3 cellular contexts compared by ENCODE assay signal in the genomic region with DNA sequence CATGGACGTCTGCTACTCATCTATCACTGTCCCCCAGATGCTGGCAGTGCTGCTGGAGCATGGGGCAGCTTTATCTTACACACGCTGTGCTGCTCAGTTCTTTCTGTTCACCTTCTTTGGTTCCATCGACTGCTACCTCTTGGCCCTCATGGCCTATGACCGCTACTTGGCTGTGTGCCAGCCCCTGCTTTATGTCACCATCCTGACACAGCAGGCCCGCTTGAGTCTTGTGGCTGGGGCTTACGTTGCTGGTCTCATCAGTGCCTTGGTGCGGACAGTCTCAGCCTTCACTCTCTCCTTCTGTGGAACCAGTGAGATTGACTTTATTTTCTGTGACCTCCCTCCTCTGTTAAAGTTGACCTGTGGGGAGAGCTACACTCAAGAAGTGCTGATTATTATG.
TF ChIP-seq lines count a peak whose summit lies in the region.

No MANE protein-coding gene starts in this region.

TF ChIP-seq in SK-N-SH, 30 proteins besides CTCF, POLR2A, EP300 and RAD21:
- TF ChIP-seq ELF1 (IDR thresholded peaks at IDR 0.05) (no peak), RXRA (IDR thresholded peaks at IDR 0.05; ENCODE audit: borderline replicate concordance, low read depth) (no peak), POLR2AphosphoS5 (IDR thresholded peaks at IDR 0.05; ENCODE audit: low read depth, low read length) (no peak), SIN3A (IDR thresholded peaks at IDR 0.05; ENCODE audit: borderline replicate concordance, low read depth, low read length) (no peak), FOXM1 (IDR thresholded peaks at IDR 0.05; ENCODE audit: low read depth) (no peak), SMC3 (IDR thresholded peaks at IDR 0.05; ENCODE audit: low read depth, low read length) (no peak), NRF1 (IDR thresholded peaks at IDR 0.05; ENCODE audit: low read depth, low read length) (no peak)
- TF ChIP-seq, protein P1, sequence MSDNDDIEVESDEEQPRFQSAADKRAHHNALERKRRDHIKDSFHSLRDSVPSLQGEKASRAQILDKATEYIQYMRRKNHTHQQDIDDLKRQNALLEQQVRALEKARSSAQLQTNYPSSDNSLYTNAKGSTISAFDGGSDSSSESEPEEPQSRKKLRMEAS (IDR thresholded peaks at IDR 0.05; ENCODE audit: low read depth), result no peak
- TF ChIP-seq, protein P2, sequence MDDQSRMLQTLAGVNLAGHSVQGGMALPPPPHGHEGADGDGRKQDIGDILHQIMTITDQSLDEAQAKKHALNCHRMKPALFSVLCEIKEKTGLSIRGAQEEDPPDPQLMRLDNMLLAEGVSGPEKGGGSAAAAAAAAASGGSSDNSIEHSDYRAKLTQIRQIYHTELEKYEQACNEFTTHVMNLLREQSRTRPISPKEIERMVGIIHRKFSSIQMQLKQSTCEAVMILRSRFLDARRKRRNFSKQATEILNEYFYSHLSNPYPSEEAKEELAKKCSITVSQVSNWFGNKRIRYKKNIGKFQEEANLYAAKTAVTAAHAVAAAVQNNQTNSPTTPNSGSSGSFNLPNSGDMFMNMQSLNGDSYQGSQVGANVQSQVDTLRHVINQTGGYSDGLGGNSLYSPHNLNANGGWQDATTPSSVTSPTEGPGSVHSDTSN (IDR thresholded peaks at IDR 0.05), result no peak

TF ChIP-seq in SK-N-SH treated with all-trans-retinoic acid at 6 μM for 48 hours, 23 proteins besides CTCF, POLR2A, EP300 and RAD21:
- TF ChIP-seq ZFP3 (CRISPR knock-in tag; IDR thresholded peaks at IDR 0.05), result no peak
- TF ChIP-seq TCF4 (CRISPR knock-in tag; IDR thresholded peaks at IDR 0.05; ENCODE audit: borderline replicate concordance), result no peak
- TF ChIP-seq OSR1 (CRISPR knock-in tag; IDR thresholded peaks at IDR 0.05), result no peak
- TF ChIP-seq, protein P3, sequence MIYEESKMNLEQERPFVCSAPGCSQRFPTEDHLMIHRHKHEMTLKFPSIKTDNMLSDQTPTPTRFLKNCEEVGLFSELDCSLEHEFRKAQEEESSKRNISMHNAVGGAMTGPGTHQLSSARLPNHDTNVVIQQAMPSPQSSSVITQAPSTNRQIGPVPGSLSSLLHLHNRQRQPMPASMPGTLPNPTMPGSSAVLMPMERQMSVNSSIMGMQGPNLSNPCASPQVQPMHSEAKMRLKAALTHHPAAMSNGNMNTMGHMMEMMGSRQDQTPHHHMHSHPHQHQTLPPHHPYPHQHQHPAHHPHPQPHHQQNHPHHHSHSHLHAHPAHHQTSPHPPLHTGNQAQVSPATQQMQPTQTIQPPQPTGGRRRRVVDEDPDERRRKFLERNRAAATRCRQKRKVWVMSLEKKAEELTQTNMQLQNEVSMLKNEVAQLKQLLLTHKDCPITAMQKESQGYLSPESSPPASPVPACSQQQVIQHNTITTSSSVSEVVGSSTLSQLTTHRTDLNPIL (CRISPR knock-in tag; IDR thresholded peaks at IDR 0.05; ENCODE audit: low read depth), result no peak
- TF ChIP-seq, protein P4, sequence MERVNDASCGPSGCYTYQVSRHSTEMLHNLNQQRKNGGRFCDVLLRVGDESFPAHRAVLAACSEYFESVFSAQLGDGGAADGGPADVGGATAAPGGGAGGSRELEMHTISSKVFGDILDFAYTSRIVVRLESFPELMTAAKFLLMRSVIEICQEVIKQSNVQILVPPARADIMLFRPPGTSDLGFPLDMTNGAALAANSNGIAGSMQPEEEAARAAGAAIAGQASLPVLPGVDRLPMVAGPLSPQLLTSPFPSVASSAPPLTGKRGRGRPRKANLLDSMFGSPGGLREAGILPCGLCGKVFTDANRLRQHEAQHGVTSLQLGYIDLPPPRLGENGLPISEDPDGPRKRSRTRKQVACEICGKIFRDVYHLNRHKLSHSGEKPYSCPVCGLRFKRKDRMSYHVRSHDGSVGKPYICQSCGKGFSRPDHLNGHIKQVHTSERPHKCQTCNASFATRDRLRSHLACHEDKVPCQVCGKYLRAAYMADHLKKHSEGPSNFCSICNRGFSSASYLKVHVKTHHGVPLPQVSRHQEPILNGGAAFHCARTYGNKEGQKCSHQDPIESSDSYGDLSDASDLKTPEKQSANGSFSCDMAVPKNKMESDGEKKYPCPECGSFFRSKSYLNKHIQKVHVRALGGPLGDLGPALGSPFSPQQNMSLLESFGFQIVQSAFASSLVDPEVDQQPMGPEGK (CRISPR knock-in tag; IDR thresholded peaks at IDR 0.05; ENCODE audit: borderline replicate concordance), result no peak
- TF ChIP-seq ZNF70 (CRISPR knock-in tag; IDR thresholded peaks at IDR 0.05), result no peak

TF ChIP-seq in K562, 482 proteins besides CTCF, POLR2A, EP300 and RAD21 (continues in another document):
- TF ChIP-seq FUS (optimal IDR thresholded peaks at IDR 0.05; ENCODE audit: low read depth, low read length) (no peak), NEUROD1 (IDR thresholded peaks at IDR 0.05; ENCODE audit: borderline replicate concordance, low read depth, low read length, partially characterized antibody) (no peak), ZNF436 (CRISPR knock-in tag; IDR thresholded peaks at IDR 0.05) (no peak), HDAC3 (IDR thresholded peaks at IDR 0.05; ENCODE audit: borderline replicate concordance, partially characterized antibody) (no peak), MEIS2 (IDR thresholded peaks at IDR 0.05; ENCODE audit: partially characterized antibody) (peak; percentile 14), KAT2B (IDR thresholded peaks at IDR 0.05; ENCODE audit: low read depth, low read length) (no peak), STAG1 (CRISPR knock-in tag; IDR thresholded peaks at IDR 0.05; ENCODE audit: borderline replicate concordance) (no peak), CCNT2 (IDR thresholded peaks at IDR 0.05; ENCODE audit: borderline replicate concordance, extremely low read depth, insufficient read length, low read depth, low read length) (no peak), NFE2 (IDR thresholded peaks at IDR 0.05; ENCODE audit: low read depth) (no peak), TSC22D4 (tag; IDR thresholded peaks at IDR 0.05) (no peak), NCOA6 (IDR thresholded peaks at IDR 0.05) (no peak), HEY1 (CRISPR knock-in tag; IDR thresholded peaks at IDR 0.05; ENCODE audit: borderline replicate concordance) (no peak), RBM25 (IDR thresholded peaks at IDR 0.05; ENCODE audit: low read depth, low read length, severe bottlenecking) (no peak), CBFA2T3 (IDR thresholded peaks at IDR 0.05) (no peak), ZFP30 (CRISPR knock-in tag; IDR thresholded peaks at IDR 0.05; ENCODE audit: borderline replicate concordance) (no peak), ZNF75A (CRISPR knock-in tag; IDR thresholded peaks at IDR 0.05) (no peak), SP2 (IDR thresholded peaks at IDR 0.05; ENCODE audit: extremely low read depth, low read depth, low read length, poor library complexity, severe bottlenecking) (no peak), ZNF146 (CRISPR knock-in tag; IDR thresholded peaks at IDR 0.05; ENCODE audit: unreplicated experiment) (no peak), SMAD2 (IDR thresholded peaks at IDR 0.05; ENCODE audit: low read depth, low read length) (no peak), SRSF3 (IDR thresholded peaks at IDR 0.05; ENCODE audit: insufficient read depth, low read length) (no peak)
- TF ChIP-seq, protein P5, sequence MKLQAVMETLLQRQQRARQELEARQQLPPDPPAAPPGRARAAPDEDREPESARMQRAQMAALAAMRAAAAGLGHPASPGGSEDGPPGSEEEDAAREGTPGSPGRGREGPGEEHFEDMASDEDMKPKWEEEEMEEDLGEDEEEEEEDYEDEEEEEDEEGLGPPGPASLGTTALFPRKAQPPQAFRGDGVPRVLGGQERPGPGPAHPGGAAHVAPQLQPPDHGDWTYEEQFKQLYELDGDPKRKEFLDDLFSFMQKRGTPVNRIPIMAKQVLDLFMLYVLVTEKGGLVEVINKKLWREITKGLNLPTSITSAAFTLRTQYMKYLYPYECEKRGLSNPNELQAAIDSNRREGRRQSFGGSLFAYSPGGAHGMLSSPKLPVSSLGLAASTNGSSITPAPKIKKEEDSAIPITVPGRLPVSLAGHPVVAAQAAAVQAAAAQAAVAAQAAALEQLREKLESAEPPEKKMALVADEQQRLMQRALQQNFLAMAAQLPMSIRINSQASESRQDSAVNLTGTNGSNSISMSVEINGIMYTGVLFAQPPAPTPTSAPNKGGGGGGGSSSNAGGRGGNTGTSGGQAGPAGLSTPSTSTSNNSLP (IDR thresholded peaks at IDR 0.05; ENCODE audit: borderline replicate concordance, low read depth, low read length), result no peak
- TF ChIP-seq, protein P6, sequence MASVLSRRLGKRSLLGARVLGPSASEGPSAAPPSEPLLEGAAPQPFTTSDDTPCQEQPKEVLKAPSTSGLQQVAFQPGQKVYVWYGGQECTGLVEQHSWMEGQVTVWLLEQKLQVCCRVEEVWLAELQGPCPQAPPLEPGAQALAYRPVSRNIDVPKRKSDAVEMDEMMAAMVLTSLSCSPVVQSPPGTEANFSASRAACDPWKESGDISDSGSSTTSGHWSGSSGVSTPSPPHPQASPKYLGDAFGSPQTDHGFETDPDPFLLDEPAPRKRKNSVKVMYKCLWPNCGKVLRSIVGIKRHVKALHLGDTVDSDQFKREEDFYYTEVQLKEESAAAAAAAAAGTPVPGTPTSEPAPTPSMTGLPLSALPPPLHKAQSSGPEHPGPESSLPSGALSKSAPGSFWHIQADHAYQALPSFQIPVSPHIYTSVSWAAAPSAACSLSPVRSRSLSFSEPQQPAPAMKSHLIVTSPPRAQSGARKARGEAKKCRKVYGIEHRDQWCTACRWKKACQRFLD (CRISPR knock-in tag; IDR thresholded peaks at IDR 0.05), result no peak
- TF ChIP-seq, protein P7, sequence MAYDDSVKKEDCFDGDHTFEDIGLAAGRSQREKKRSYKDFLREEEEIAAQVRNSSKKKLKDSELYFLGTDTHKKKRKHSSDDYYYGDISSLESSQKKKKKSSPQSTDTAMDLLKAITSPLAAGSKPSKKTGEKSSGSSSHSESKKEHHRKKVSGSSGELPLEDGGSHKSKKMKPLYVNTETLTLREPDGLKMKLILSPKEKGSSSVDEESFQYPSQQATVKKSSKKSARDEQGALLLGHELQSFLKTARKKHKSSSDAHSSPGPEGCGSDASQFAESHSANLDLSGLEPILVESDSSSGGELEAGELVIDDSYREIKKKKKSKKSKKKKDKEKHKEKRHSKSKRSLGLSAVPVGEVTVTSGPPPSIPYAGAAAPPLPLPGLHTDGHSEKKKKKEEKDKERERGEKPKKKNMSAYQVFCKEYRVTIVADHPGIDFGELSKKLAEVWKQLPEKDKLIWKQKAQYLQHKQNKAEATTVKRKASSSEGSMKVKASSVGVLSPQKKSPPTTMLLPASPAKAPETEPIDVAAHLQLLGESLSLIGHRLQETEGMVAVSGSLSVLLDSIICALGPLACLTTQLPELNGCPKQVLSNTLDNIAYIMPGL (CRISPR knock-in tag; IDR thresholded peaks at IDR 0.05), result no peak
- TF ChIP-seq, protein P8, sequence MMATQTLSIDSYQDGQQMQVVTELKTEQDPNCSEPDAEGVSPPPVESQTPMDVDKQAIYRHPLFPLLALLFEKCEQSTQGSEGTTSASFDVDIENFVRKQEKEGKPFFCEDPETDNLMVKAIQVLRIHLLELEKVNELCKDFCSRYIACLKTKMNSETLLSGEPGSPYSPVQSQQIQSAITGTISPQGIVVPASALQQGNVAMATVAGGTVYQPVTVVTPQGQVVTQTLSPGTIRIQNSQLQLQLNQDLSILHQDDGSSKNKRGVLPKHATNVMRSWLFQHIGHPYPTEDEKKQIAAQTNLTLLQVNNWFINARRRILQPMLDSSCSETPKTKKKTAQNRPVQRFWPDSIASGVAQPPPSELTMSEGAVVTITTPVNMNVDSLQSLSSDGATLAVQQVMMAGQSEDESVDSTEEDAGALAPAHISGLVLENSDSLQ (IDR thresholded peaks at IDR 0.05), result 0 out of 2 replicates have a peak, but pooled peaks have one; percentile 20
